ENCODE assay signal across 8 cellular contexts in genomic region chr1:10032590-10033358, GRCh38. TPM values are rescaled to one million over a fixed set of nuclear protein-coding genes. Genes with fewer than 3 reads are reported as not detected.
DNase-seq lines count a peak whose midpoint lies in the region; TF ChIP-seq lines count a peak whose summit lies in the region.

UBE4B (plus strand) TSS chr1:10032958; CDS start chr1:10033671, 713 bp downstream.

- no peaks in the 10 kb centered on the region for H3K9me3 Mint-ChIP-seq in nephron
- no peaks in the 10 kb centered on the region for H3K9me3 Mint-ChIP-seq in stimulated activated naive CD8-positive, alpha-beta T cell treated with anti-CD3 and anti-CD28 coated beads, Interleukin-15, Interleukin-2, amounts not matched to agents 100 ng/mL and 50 ng/mL, for 24 hours

- H3K4me2 ChIP-seq in Loucy (ENCODE audit: low read depth, low read length, poor library complexity, severe bottlenecking), result peak within 1 kb of the TSS; percentile 99

- peaks cover 6% of the 10 kb centered on the region for H3K36me3 Mint-ChIP-seq in nephron (ENCODE audit: low read depth)
- H3K36me3 Mint-ChIP-seq in stimulated activated naive CD8-positive, alpha-beta T cell treated with anti-CD3 and anti-CD28 coated beads, Interleukin-15, Interleukin-2, amounts not matched to agents 100 ng/mL and 50 ng/mL, for 24 hours (ENCODE audit: low read depth), result peaks cover 5% of the 10 kb centered on the region

- H3K36me3 ChIP-seq in ES-I3 (ENCODE audit: insufficient read depth, low read length), result no peaks in the 10 kb centered on the region
- no peaks in the 10 kb centered on the region for H3K36me3 ChIP-seq in H7 (replicated peaks; ENCODE audit: control insufficient read depth, insufficient read depth, low read length)
- no peaks in the 10 kb centered on the region for H3K36me3 ChIP-seq in Loucy (ENCODE audit: insufficient read depth, low read length)

- H3K9me3 ChIP-seq in ES-I3 (ENCODE audit: control insufficient read depth, insufficient read depth, low read length) (no peaks in the 10 kb centered on the region), Loucy (ENCODE audit: insufficient read depth, low read depth, low read length) (no peaks in the 10 kb centered on the region)

- H3K9me2 ChIP-seq in Loucy (replicated peaks; ENCODE audit: low read depth, low read length), result no peaks in the 10 kb centered on the region

- H3K27ac Mint-ChIP-seq in nephron, result peak within 1 kb of the TSS; percentile 88 to 99 (median 91)
- peak within 1 kb of the TSS; percentile 89 for H3K27ac Mint-ChIP-seq in stimulated activated naive CD8-positive, alpha-beta T cell treated with anti-CD3 and anti-CD28 coated beads, Interleukin-15, Interleukin-2, amounts not matched to agents 100 ng/mL and 50 ng/mL, for 24 hours

- TF ChIP-seq CTCF in Loucy (conservative IDR thresholded peaks at IDR 0.05; ENCODE audit: low read length) (peak; percentile 68), fibroblast of pulmonary artery (IDR thresholded peaks at IDR 0.05; ENCODE audit: low read length, missing control alignments) (peak; percentile 59), nephron (IDR thresholded peaks at IDR 0.05; ENCODE audit: unreplicated experiment in 3 of 3) (peak; percentile 87 to 95 (median 87))

- H3K27me3 ChIP-seq in H7 (ENCODE audit: control insufficient read depth, insufficient read depth, low read length) (no peaks in the 10 kb centered on the region), Loucy (ENCODE audit: insufficient read depth, low read length, poor library complexity, severe bottlenecking) (no peaks in the 10 kb centered on the region)

- H3K9ac ChIP-seq in ES-I3 (ENCODE audit: low read depth, low read length), result peak within 1 kb of the TSS; percentile 88
- peak within 1 kb of the TSS; percentile 75 for H3K9ac ChIP-seq in Loucy (ENCODE audit: low read depth, low read length, poor library complexity, severe bottlenecking)

- H4K20me1 ChIP-seq in Loucy (ENCODE audit: insufficient read depth, low read length, poor library complexity, severe bottlenecking), result peaks cover 11% of the 10 kb centered on the region

- no peaks in the 10 kb centered on the region for H3K27me3 Mint-ChIP-seq in nephron (ENCODE audit: low read depth)
- no peaks in the 10 kb centered on the region for H3K27me3 Mint-ChIP-seq in stimulated activated naive CD8-positive, alpha-beta T cell treated with anti-CD3 and anti-CD28 coated beads, Interleukin-15, Interleukin-2, amounts not matched to agents 100 ng/mL and 50 ng/mL, for 24 hours

- peak within 1 kb of the TSS; percentile 100 for H2AFZ ChIP-seq in Loucy (ENCODE audit: low read length)

- H3K4me1 ChIP-seq in ES-I3 (ENCODE audit: insufficient read depth, low read length) (no peaks in the 10 kb centered on the region), Loucy (ENCODE audit: insufficient read depth, low read length, poor library complexity, severe bottlenecking) (peaks cover 28% of the 10 kb centered on the region)

- peaks cover 32% of the 10 kb centered on the region for H3K4me1 Mint-ChIP-seq in nephron
- H3K4me1 Mint-ChIP-seq in stimulated activated naive CD8-positive, alpha-beta T cell treated with anti-CD3 and anti-CD28 coated beads, Interleukin-15, Interleukin-2, amounts not matched to agents 100 ng/mL and 50 ng/mL, for 24 hours (ENCODE audit: low read depth), result peaks cover 22% of the 10 kb centered on the region

- TF ChIP-seq POLR2A in Raji (IDR thresholded peaks at IDR 0.05; ENCODE audit: insufficient read depth, low read depth, low read length), result peak; percentile 79

- no peaks in the 10 kb centered on the region for H3F3A ChIP-seq in Loucy (ENCODE audit: low read depth)

- peak within 1 kb of the TSS; percentile 94 to 100 (median 95) for H3K4me3 Mint-ChIP-seq in nephron
- peak within 1 kb of the TSS; percentile 86 for H3K4me3 Mint-ChIP-seq in stimulated activated naive CD8-positive, alpha-beta T cell treated with anti-CD3 and anti-CD28 coated beads, Interleukin-15, Interleukin-2, amounts not matched to agents 100 ng/mL and 50 ng/mL, for 24 hours

- H3K4me3 ChIP-seq in H7 (ENCODE audit: insufficient read depth, low read depth, low read length) (peak within 1 kb of the TSS; percentile 99), Loucy (ENCODE audit: low read length, poor library complexity, severe bottlenecking) (peak within 1 kb of the TSS; percentile 87), fibroblast of pulmonary artery (replicated peaks; ENCODE audit: low read depth, low read length) (peak within 1 kb of the TSS; percentile 98)

- H3K79me2 ChIP-seq in Loucy (ENCODE audit: insufficient read depth, low read length), result peaks cover 42% of the 10 kb centered on the region

- peak; percentile 100 for DNase-seq in H7
- DNase-seq in activated T-helper 9 cell treated with anti-CD3 and anti-CD28 coated beads, Interleukin-2, amount 50 U/mL, for 16 hours (ENCODE audit: low read depth), result peak; percentile 99
- DNase-seq in fibroblast of pulmonary artery (ENCODE audit: low read depth), result peak; percentile 98

RNA-seq across cellular contexts. Expression of gene UBE4B, which starts in this region (rescaled TPM):
- 88.1 and 91.5 TPM in 2 replicates for total RNA-seq in H7 (2014; rRNA removed; shearing (Covaris generic))

Comparison
In these comparisons a context has a peak if more than half of its experiments do, and no peak if none do; other contexts are left out.
1. Peak in every context shown above with its lines: DNase-seq and H3K4me3 ChIP-seq.